ENCODE assay signal across 10 cellular contexts in the genomic region with DNA sequence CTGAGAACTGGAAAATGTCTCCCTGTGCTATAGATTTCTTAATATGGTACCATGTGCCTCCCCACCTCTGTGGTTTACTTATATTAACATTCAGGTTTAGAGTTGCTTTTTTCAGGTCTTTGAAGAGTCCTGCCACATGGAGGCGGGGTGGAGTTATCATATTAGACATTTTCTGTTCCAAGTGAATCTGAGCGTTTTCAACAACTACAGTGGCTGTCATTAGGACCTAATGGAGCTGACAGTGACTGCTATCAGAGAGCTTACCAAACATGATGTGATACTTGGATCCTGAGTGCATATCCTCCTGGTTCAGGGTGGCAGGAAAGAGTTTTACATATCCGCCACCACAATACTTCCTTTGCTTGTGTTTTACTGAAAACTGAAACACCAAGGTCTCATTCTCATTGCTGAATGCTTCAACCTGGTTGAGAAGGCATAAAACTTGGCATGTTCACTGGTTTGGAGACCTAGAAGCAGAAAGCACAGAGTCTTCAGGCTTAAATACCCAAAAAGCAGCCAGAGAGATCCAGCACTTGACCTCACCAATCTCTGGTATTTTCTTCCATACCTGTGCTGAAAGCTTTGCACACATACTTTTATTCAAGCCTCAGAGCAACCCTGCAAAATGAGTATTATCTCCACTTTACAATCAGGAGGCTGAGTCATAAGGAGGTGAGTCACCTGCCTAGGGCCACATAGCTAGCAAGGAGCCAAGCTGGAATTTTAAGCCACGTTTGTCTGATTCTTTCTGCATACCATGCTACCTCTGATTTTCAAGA. TPM values are rescaled to one million over a fixed set of nuclear protein-coding genes. Genes with fewer than 3 reads are reported as not detected.
DNase-seq lines count a peak whose midpoint lies in the region; ATAC-seq and TF ChIP-seq lines count a peak whose summit lies in the region.
"Had no signal": no experiment of that assay in that cellular context is flagged by ENCODE, and none has a peak within 500 bp of the region (broad histone marks: within the 10 kb centered on the region; RNA-seq: fewer than 3 reads in every experiment).

No MANE protein-coding gene starts in this region.

- H3K4me1 ChIP-seq in right atrium auricular region (peaks cover 0 to 43% of the 10 kb centered on the region in 2 donors), MM.1S (ENCODE audit: low read length) (peaks cover 46% of the 10 kb centered on the region)

- H3K27ac ChIP-seq in right atrium auricular region (peak overlapping the region in 1 of 2 donors; percentile 56), MM.1S (ENCODE audit: low read length) (peak overlapping the region; percentile 89)
- H3K27ac ChIP-seq: HL-60 had no signal

- H2AFZ ChIP-seq in MM.1S (ENCODE audit: low read length) = peak overlapping the region; percentile 55

- H3K9me3 ChIP-seq in right atrium auricular region = no peaks in the 10 kb centered on the region
- no peaks in the 10 kb centered on the region for H3K9me3 ChIP-seq in MM.1S (replicated peaks; ENCODE audit: insufficient read depth, low read length)

- intact Hi-C loops in Right ventricle myocardium superior (cut with DNase I) = no loop called here

- H3K79me2 ChIP-seq in MM.1S (ENCODE audit: low read length) = no peaks in the 10 kb centered on the region

- peak overlapping the region; percentile 35 for H3K9ac ChIP-seq in MM.1S (ENCODE audit: low read length)

- H3K9me2 ChIP-seq in MM.1S (replicated peaks; ENCODE audit: insufficient read depth, low read length) = no peaks in the 10 kb centered on the region

- peaks cover 30% of the 10 kb centered on the region for H3F3A ChIP-seq in MM.1S (ENCODE audit: insufficient read depth, low read length)

- H3K36me3 ChIP-seq in right atrium auricular region (no peaks in the 10 kb centered on the region), MM.1S (replicated peaks; ENCODE audit: insufficient read depth, low read length) (no peaks in the 10 kb centered on the region)

- no peak for DNase-seq in Right ventricle myocardium superior
- DNase-seq in right atrium auricular region (ENCODE audit: low spot score) = no peak
- DNase-seq in MM.1S = peak; percentile 83
- DNase-seq in activated T-cell treated with anti-CD3 and anti-CD28 coated beads, Interleukin-2, amount 50 U/mL, for 24 hours = no peak
- DNase-seq in glomerular visceral epithelial cell (ENCODE audit: extremely low spot score) = peak; percentile 77
- peak; percentile 26 to 44 for DNase-seq in stimulated activated CD4-positive, alpha-beta T cell treated with anti-CD3 and anti-CD28 coated beads, Interleukin-15, amount 100 ng/mL, for 48 hours (ENCODE audit: low read depth in 2 of 2)
- no peak for DNase-seq in NCI-H510A (lab: John Stamatoyannopoulos, UW)

- no peaks in the 10 kb centered on the region for H3K9me3 Mint-ChIP-seq in activated T-cell treated with anti-CD3 and anti-CD28 coated beads, Interleukin-2, amount 50 U/mL, for 24 hours
- H3K9me3 Mint-ChIP-seq: neural crest cell had no signal

- peak in 1 of 2 donors; percentile 45 for TF ChIP-seq CTCF in right atrium auricular region (IDR thresholded peaks at IDR 0.05)
- TF ChIP-seq CTCF in MM.1S (IDR thresholded peaks at IDR 0.05; ENCODE audit: low read length) = peak; percentile 30

- H3K36me3 Mint-ChIP-seq in activated T-cell treated with anti-CD3 and anti-CD28 coated beads, Interleukin-2, amount 50 U/mL, for 24 hours (ENCODE audit: low read depth) = no peaks in the 10 kb centered on the region

- peak overlapping the region; percentile 82 for H3K27ac Mint-ChIP-seq in activated T-cell treated with anti-CD3 and anti-CD28 coated beads, Interleukin-2, amount 50 U/mL, for 24 hours

- no peaks in the 10 kb centered on the region for H3K27me3 Mint-ChIP-seq in activated T-cell treated with anti-CD3 and anti-CD28 coated beads, Interleukin-2, amount 50 U/mL, for 24 hours

- H4K20me1 ChIP-seq in MM.1S (ENCODE audit: insufficient read depth, low read length) = no peaks in the 10 kb centered on the region

- peak; percentile 31 for ATAC-seq in Right ventricle myocardium superior (ENCODE audit: poor library complexity)
- peak; percentile 81 for ATAC-seq in HG02610 (IDR thresholded peaks at IDR 0.05; ENCODE audit: unreplicated experiment)

- H3K4me3 Mint-ChIP-seq in activated T-cell treated with anti-CD3 and anti-CD28 coated beads, Interleukin-2, amount 50 U/mL, for 24 hours = peak overlapping the region; percentile 19
- H3K4me3 Mint-ChIP-seq: neural crest cell had no signal

- H3K4me2 ChIP-seq in MM.1S (ENCODE audit: low read depth, low read length) = peak overlapping the region; percentile 79

- H3K4me3 ChIP-seq in right atrium auricular region = no peak overlapping the region
- H3K4me3 ChIP-seq in MM.1S (ENCODE audit: low read length) = peak overlapping the region; percentile 22; the same call in 1 of the 2 replicates

- peaks cover 38% of the 10 kb centered on the region for H3K4me1 Mint-ChIP-seq in activated T-cell treated with anti-CD3 and anti-CD28 coated beads, Interleukin-2, amount 50 U/mL, for 24 hours (ENCODE audit: low read depth)

- no peaks in the 10 kb centered on the region for H3K27me3 ChIP-seq in right atrium auricular region
- H3K27me3 ChIP-seq in MM.1S (replicated peaks; ENCODE audit: insufficient read depth, low read length) = no peaks in the 10 kb centered on the region

RNA-seq across cellular contexts. Expression of a gene that starts 47.4 kb away (rescaled TPM):
- 41.7 TPM for total RNA-seq in Right ventricle myocardium superior
- 10 to 100 TPM; 60.0 to 60.8 TPM for total RNA-seq in right atrium auricular region

RNA-seq across cellular contexts. Expression of a gene that starts 50.4 kb away (rescaled TPM):
- total RNA-seq in Right ventricle myocardium superior (72.5 TPM), right atrium auricular region (10 to 100 TPM; 50.0 to 54.7 TPM)

Comparison
In these comparisons a context has a peak if more than half of its experiments do, and no peak if none do; other contexts are left out.
1. DNase-seq: peak in MM.1S (single experiment), glomerular visceral epithelial cell (single experiment) and stimulated activated CD4-positive, alpha-beta T cell treated with anti-CD3 and anti-CD28 coated beads, Interleukin-15, amount 100 ng/mL, for 48 hours (2 of 2); none in Right ventricle myocardium superior (single experiment), right atrium auricular region (single experiment), activated T-cell treated with anti-CD3 and anti-CD28 coated beads, Interleukin-2, amount 50 U/mL, for 24 hours (single experiment) and NCI-H510A (single experiment).